Comparison of ENCODE assay signal across 13 cellular contexts in the genomic region with DNA sequence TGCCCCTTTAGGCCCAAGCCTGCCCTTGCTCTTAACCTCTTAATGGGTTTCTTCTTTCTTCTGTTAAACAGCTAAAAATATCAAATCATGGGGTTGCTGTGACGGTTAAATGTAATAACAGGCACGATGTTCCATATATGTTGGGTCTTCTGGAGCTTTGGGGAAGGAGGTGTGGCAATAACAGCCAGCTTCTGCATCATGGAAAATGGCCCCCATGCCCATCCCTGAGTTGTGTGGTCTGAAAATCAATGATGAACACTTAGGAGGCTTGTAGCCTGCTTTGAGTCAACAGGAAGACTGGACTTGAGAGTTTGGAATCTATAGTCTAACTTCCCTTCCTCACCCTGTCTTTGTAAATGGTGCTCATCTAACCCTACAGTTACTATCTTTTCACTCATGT. TPM values are rescaled to one million over a fixed set of nuclear protein-coding genes. Genes with fewer than 3 reads are reported as not detected.
DNase-seq lines count a peak whose midpoint lies in the region; ATAC-seq lines count a peak whose summit lies in the region.
"Had no signal": no experiment of that assay in that cellular context is flagged by ENCODE, and none has a peak within 500 bp of the region (broad histone marks: within the 10 kb centered on the region; RNA-seq: fewer than 3 reads in every experiment).

No MANE protein-coding gene starts in this region.

- no peaks in the 10 kb centered on the region for H3K27me3 Mint-ChIP-seq in CD4-positive, CD25-positive, alpha-beta regulatory T cell
- peaks cover 3% of the 10 kb centered on the region for H3K27me3 Mint-ChIP-seq in IgD-negative memory B cell
- H3K27me3 Mint-ChIP-seq in activated T-helper 1 cell treated with anti-CD3 and anti-CD28 coated beads, Interleukin-12 subunit alpha, Interleukin-12 subunit beta, Interleukin-2, Interleukin-4 antibody, amounts not matched to agents 30 ng/mL and 10 ng/mL and 1 ng/mL, durations not matched to agents 14 hours and 24 hours and 36 hours (ENCODE audit: insufficient read depth) = no peaks in the 10 kb centered on the region
- no peaks in the 10 kb centered on the region for H3K27me3 Mint-ChIP-seq in natural killer cell treated with Interleukin-12 subunit alpha and Interleukin-12 subunit beta and Interleukin-15 and Interleukin-18, amount 100 ng/mL, for 72 hours

- H3K4me3 Mint-ChIP-seq in CD4-positive, CD25-positive, alpha-beta regulatory T cell = peak overlapping the region in 3 of 4 donors; percentile 37 to 77 (median 48)
- peak overlapping the region; percentile 26 to 93 (median 81) for H3K4me3 Mint-ChIP-seq in IgD-negative memory B cell
- H3K4me3 Mint-ChIP-seq in activated T-helper 1 cell treated with anti-CD3 and anti-CD28 coated beads, Interleukin-12 subunit alpha, Interleukin-12 subunit beta, Interleukin-2, Interleukin-4 antibody, amounts not matched to agents 30 ng/mL and 10 ng/mL and 1 ng/mL, durations not matched to agents 14 hours and 24 hours and 36 hours = peak overlapping the region; percentile 27
- H3K4me3 Mint-ChIP-seq in natural killer cell treated with Interleukin-12 subunit alpha and Interleukin-12 subunit beta and Interleukin-15 and Interleukin-18, amount 100 ng/mL, for 72 hours = peak overlapping the region; percentile 58

- H3K27ac Mint-ChIP-seq in CD4-positive, CD25-positive, alpha-beta regulatory T cell = peak overlapping the region; percentile 72 to 94 (median 92)
- peak overlapping the region; percentile 89 to 99 (median 90) for H3K27ac Mint-ChIP-seq in IgD-negative memory B cell
- peak overlapping the region; percentile 87 for H3K27ac Mint-ChIP-seq in activated T-helper 1 cell treated with anti-CD3 and anti-CD28 coated beads, Interleukin-12 subunit alpha, Interleukin-12 subunit beta, Interleukin-2, Interleukin-4 antibody, amounts not matched to agents 30 ng/mL and 10 ng/mL and 1 ng/mL, durations not matched to agents 14 hours and 24 hours and 36 hours
- H3K27ac Mint-ChIP-seq in natural killer cell treated with Interleukin-12 subunit alpha and Interleukin-12 subunit beta and Interleukin-15 and Interleukin-18, amount 100 ng/mL, for 72 hours = peak overlapping the region; percentile 67 to 92

- ATAC-seq in CD4-positive, CD25-positive, alpha-beta regulatory T cell (ENCODE audit: low read depth in 2 of 2) = no peak
- no peak for ATAC-seq in natural killer cell treated with Interleukin-12 subunit alpha and Interleukin-12 subunit beta and Interleukin-15 and Interleukin-18, amount 100 ng/mL, for 72 hours
- ATAC-seq in GM21619 (IDR thresholded peaks at IDR 0.05; ENCODE audit: unreplicated experiment) (no peak), GM19397 (IDR thresholded peaks at IDR 0.05; ENCODE audit: unreplicated experiment) (no peak)

- DNase-seq in CD4-positive, CD25-positive, alpha-beta regulatory T cell = no peak
- no peak for DNase-seq in activated T-helper 1 cell treated with anti-CD3 and anti-CD28 coated beads, Interleukin-12 subunit alpha, Interleukin-12 subunit beta, Interleukin-2, Interleukin-4 antibody, amounts not matched to agents 30 ng/mL and 10 ng/mL and 1 ng/mL, durations not matched to agents 14 hours and 24 hours and 36 hours (ENCODE audit: low spot score)
- no peak for DNase-seq in natural killer cell treated with Interleukin-12 subunit alpha and Interleukin-12 subunit beta and Interleukin-15 and Interleukin-18, amount 100 ng/mL, for 72 hours (ENCODE audit: low spot score)
- no peak for DNase-seq in activated gamma-delta T cell (lab: John Stamatoyannopoulos, UW)
- DNase-seq: DMS 273 treated with DMSO at 0.1 percent for 48 hours; heart right ventricle; NCI-H1417 treated with DMSO at 0.1 percent for 48 hours; NCI-H524 treated with DMSO at 0.1 percent for 48 hours; SK-N-SH; stimulated activated CD4-positive, alpha-beta T cell treated with anti-CD3 and anti-CD28 coated beads, Interleukin-1b, Interleukin-23, amount 100 ng/mL, for 48 hours had no signal

- H3K36me3 ChIP-seq in CD4-positive, CD25-positive, alpha-beta regulatory T cell (ENCODE audit: control insufficient read depth, insufficient read depth, low read length) = peaks cover 21% of the 10 kb centered on the region

- peak overlapping the region; percentile 73 for H3K27ac ChIP-seq in CD4-positive, CD25-positive, alpha-beta regulatory T cell (ENCODE audit: insufficient read depth, low read length, poor library complexity, severe bottlenecking)

- intact Hi-C loops in activated T-helper 1 cell treated with anti-CD3 and anti-CD28 coated beads, Interleukin-12 subunit alpha, Interleukin-12 subunit beta, Interleukin-2, Interleukin-4 antibody, amounts not matched to agents 30 ng/mL and 10 ng/mL and 1 ng/mL, durations not matched to agents 14 hours and 24 hours and 36 hours (cut with micrococcal nuclease) = no loop called here

- H3K36me3 Mint-ChIP-seq in CD4-positive, CD25-positive, alpha-beta regulatory T cell = peaks cover 33% of the 10 kb centered on the region
- peaks cover 4% of the 10 kb centered on the region for H3K36me3 Mint-ChIP-seq in IgD-negative memory B cell
- peaks cover 61% of the 10 kb centered on the region for H3K36me3 Mint-ChIP-seq in activated T-helper 1 cell treated with anti-CD3 and anti-CD28 coated beads, Interleukin-12 subunit alpha, Interleukin-12 subunit beta, Interleukin-2, Interleukin-4 antibody, amounts not matched to agents 30 ng/mL and 10 ng/mL and 1 ng/mL, durations not matched to agents 14 hours and 24 hours and 36 hours (ENCODE audit: low read depth)
- peaks cover 2% of the 10 kb centered on the region for H3K36me3 Mint-ChIP-seq in natural killer cell treated with Interleukin-12 subunit alpha and Interleukin-12 subunit beta and Interleukin-15 and Interleukin-18, amount 100 ng/mL, for 72 hours

- H3K9me3 ChIP-seq in CD4-positive, CD25-positive, alpha-beta regulatory T cell (ENCODE audit: control insufficient read depth in 2 of 2, low read length in 2 of 2) = no peaks in the 10 kb centered on the region
- H3K9me3 ChIP-seq: heart right ventricle, SK-N-SH had no signal

- no peak overlapping the region for H3K4me3 ChIP-seq in CD4-positive, CD25-positive, alpha-beta regulatory T cell (ENCODE audit: low read depth, low read length)
- H3K4me3 ChIP-seq: heart right ventricle had no signal

- H3K27me3 ChIP-seq in CD4-positive, CD25-positive, alpha-beta regulatory T cell (ENCODE audit: control insufficient read depth, insufficient read depth, low read length) = no peaks in the 10 kb centered on the region
- H3K27me3 ChIP-seq: heart right ventricle had no signal

- H3K9me3 Mint-ChIP-seq in CD4-positive, CD25-positive, alpha-beta regulatory T cell = no peaks in the 10 kb centered on the region
- no peaks in the 10 kb centered on the region for H3K9me3 Mint-ChIP-seq in IgD-negative memory B cell
- no peaks in the 10 kb centered on the region for H3K9me3 Mint-ChIP-seq in activated T-helper 1 cell treated with anti-CD3 and anti-CD28 coated beads, Interleukin-12 subunit alpha, Interleukin-12 subunit beta, Interleukin-2, Interleukin-4 antibody, amounts not matched to agents 30 ng/mL and 10 ng/mL and 1 ng/mL, durations not matched to agents 14 hours and 24 hours and 36 hours
- H3K9me3 Mint-ChIP-seq in natural killer cell treated with Interleukin-12 subunit alpha and Interleukin-12 subunit beta and Interleukin-15 and Interleukin-18, amount 100 ng/mL, for 72 hours = no peaks in the 10 kb centered on the region

- peaks cover 71% of the 10 kb centered on the region for H3K4me1 ChIP-seq in CD4-positive, CD25-positive, alpha-beta regulatory T cell (ENCODE audit: control insufficient read depth, insufficient read depth, low read length, poor library complexity, severe bottlenecking)

- H3K4me1 Mint-ChIP-seq in CD4-positive, CD25-positive, alpha-beta regulatory T cell = peaks cover 26 to 97% (median 75%) of the 10 kb centered on the region in 4 donors
- H3K4me1 Mint-ChIP-seq in IgD-negative memory B cell = peaks cover 51 to 92% (median 74%) of the 10 kb centered on the region in 3 donors
- peaks cover 100% of the 10 kb centered on the region for H3K4me1 Mint-ChIP-seq in activated T-helper 1 cell treated with anti-CD3 and anti-CD28 coated beads, Interleukin-12 subunit alpha, Interleukin-12 subunit beta, Interleukin-2, Interleukin-4 antibody, amounts not matched to agents 30 ng/mL and 10 ng/mL and 1 ng/mL, durations not matched to agents 14 hours and 24 hours and 36 hours (ENCODE audit: low read depth)
- peaks cover 68 to 84% of the 10 kb centered on the region in 2 donors for H3K4me1 Mint-ChIP-seq in natural killer cell treated with Interleukin-12 subunit alpha and Interleukin-12 subunit beta and Interleukin-15 and Interleukin-18, amount 100 ng/mL, for 72 hours (ENCODE audit: low read depth in 2 of 2)

RNA-seq across cellular contexts. Expression of a gene that starts 27.3 kb away (rescaled TPM):
- 76.6 TPM for total RNA-seq in CD4-positive, CD25-positive, alpha-beta regulatory T cell
- polyA plus RNA-seq in CD4-positive, CD25-positive, alpha-beta regulatory T cell = 10 to 100 TPM; 12.0 to 17.0 (median 14.5) TPM
- polyA plus RNA-seq in IgD-negative memory B cell = 32.4 TPM
- total RNA-seq in activated T-helper 1 cell treated with anti-CD3 and anti-CD28 coated beads, Interleukin-12 subunit alpha, Interleukin-12 subunit beta, Interleukin-2, Interleukin-4 antibody, amounts not matched to agents 30 ng/mL and 10 ng/mL and 1 ng/mL, durations not matched to agents 14 hours and 24 hours and 36 hours = 80.2 and 80.4 TPM in 2 replicates
- 10 to 100 TPM; 13.5 to 47.4 TPM for total RNA-seq in natural killer cell treated with Interleukin-12 subunit alpha and Interleukin-12 subunit beta and Interleukin-15 and Interleukin-18, amount 100 ng/mL, for 72 hours

Comparison
In these comparisons a context has a peak if more than half of its experiments do, and no peak if none do; other contexts are left out.
1. H3K4me3 Mint-ChIP-seq: peak in every context shown above with its lines; median percentile 81 in IgD-negative memory B cell; 58 in natural killer cell treated with Interleukin-12 subunit alpha and Interleukin-12 subunit beta and Interleukin-15 and Interleukin-18, amount 100 ng/mL, for 72 hours; 48 in CD4-positive, CD25-positive, alpha-beta regulatory T cell; 27 in activated T-helper 1 cell treated with anti-CD3 and anti-CD28 coated beads, Interleukin-12 subunit alpha, Interleukin-12 subunit beta, Interleukin-2, Interleukin-4 antibody, amounts not matched to agents 30 ng/mL and 10 ng/mL and 1 ng/mL, durations not matched to agents 14 hours and 24 hours and 36 hours.